In genomic region chr1:43866201-43866600, GRCh38 we compare ENCODE assay signal across 19 cellular contexts.
DNase-seq lines count a peak whose midpoint lies in the region; ATAC-seq and TF ChIP-seq lines count a peak whose summit lies in the region.
"Had no signal": no experiment of that assay in that cellular context is flagged by ENCODE, and none has a peak within 500 bp of the region (broad histone marks: within the 10 kb centered on the region; RNA-seq: fewer than 3 reads in every experiment).

No MANE protein-coding gene starts in this region.

- peak overlapping the region; percentile 34; the same call in 1 of the 2 replicates for H3K27ac ChIP-seq in PC-9
- no peak overlapping the region for H3K27ac ChIP-seq in coronary artery
- no peak overlapping the region for H3K27ac ChIP-seq in upper lobe of left lung
- H3K27ac ChIP-seq: BLaER1 had no signal

- no peaks in the 10 kb centered on the region for H3K9me2 ChIP-seq in PC-9 (ENCODE audit: insufficient read depth)

- 88 to 90% methylated on average over 2 of the region's 2 CpGs for WGBS in upper lobe of left lung, 2 donors

- H3K9me3 Mint-ChIP-seq in activated CD4-positive, alpha-beta T cell treated with anti-CD3 and anti-CD28 coated beads, Interleukin-2, amount 10 ng/mL, durations not matched to agents 24 days and 14 days: no peaks in the 10 kb centered on the region
- no peaks in the 10 kb centered on the region for H3K9me3 Mint-ChIP-seq in CD14-positive monocyte
- H3K9me3 Mint-ChIP-seq: HFFc6 had no signal

- no peaks in the 10 kb centered on the region for H4K20me1 ChIP-seq in PC-9 (ENCODE audit: insufficient read depth)
- H4K20me1 ChIP-seq: BLaER1 had no signal

- POLR2A ChIA-PET in PC-9 (lab: Charles Lee; ENCODE audit: unreplicated experiment): no interaction called here

- H3K4me2 ChIP-seq in PC-9: no peak overlapping the region
- H3K4me2 ChIP-seq: BLaER1 had no signal

- H3K4me1 Mint-ChIP-seq in activated CD4-positive, alpha-beta T cell treated with anti-CD3 and anti-CD28 coated beads, Interleukin-2, amount 10 ng/mL, durations not matched to agents 24 days and 14 days: peaks cover 27% of the 10 kb centered on the region
- peaks cover 46% of the 10 kb centered on the region for H3K4me1 Mint-ChIP-seq in CD14-positive monocyte

- no peak overlapping the region for H3K4me3 Mint-ChIP-seq in activated CD4-positive, alpha-beta T cell treated with anti-CD3 and anti-CD28 coated beads, Interleukin-2, amount 10 ng/mL, durations not matched to agents 24 days and 14 days
- H3K4me3 Mint-ChIP-seq in CD14-positive monocyte: no peak overlapping the region
- H3K4me3 Mint-ChIP-seq: HFFc6 had no signal

- H3F3A ChIP-seq in PC-9 (ENCODE audit: insufficient read depth, low read depth): no peaks in the 10 kb centered on the region; the same call in 1 of the 2 replicates

- H3K4me3 ChIP-seq in PC-9 (no peak overlapping the region), coronary artery (no peak overlapping the region), upper lobe of left lung (no peak overlapping the region)
- H3K4me3 ChIP-seq: BLaER1 had no signal

- intact Hi-C loops in activated CD4-positive, alpha-beta T cell treated with anti-CD3 and anti-CD28 coated beads, Interleukin-2, amount 10 ng/mL, durations not matched to agents 24 days and 14 days (cut with micrococcal nuclease): no loop called here
- intact Hi-C loops in CD14-positive monocyte (cut with micrococcal nuclease) (loop anchor here in 1 of 2 donors (5.0 kb wide), 2 partner anchors 34 to 84 kb away; no protein-coding TSS in a partner anchor), PC-9 (cut with micrococcal nuclease; ENCODE audit: unreplicated experiment) (no loop called here)

- no peaks in the 10 kb centered on the region for H3K9me3 ChIP-seq in PC-9 (ENCODE audit: insufficient read depth, low read depth)
- H3K9me3 ChIP-seq in upper lobe of left lung: no peaks in the 10 kb centered on the region
- H3K9me3 ChIP-seq: BLaER1 had no signal

- peak overlapping the region; percentile 85 for H3K27ac Mint-ChIP-seq in activated CD4-positive, alpha-beta T cell treated with anti-CD3 and anti-CD28 coated beads, Interleukin-2, amount 10 ng/mL, durations not matched to agents 24 days and 14 days
- peak overlapping the region in 5 of 7 donors; percentile 70 to 85 (median 74) for H3K27ac Mint-ChIP-seq in CD14-positive monocyte
- H3K27ac Mint-ChIP-seq: HFFc6 had no signal

- peaks cover 26% of the 10 kb centered on the region for H3K4me1 ChIP-seq in PC-9 (replicated peaks; ENCODE audit: insufficient read depth)
- peaks cover 7 to 26% (median 12%) of the 10 kb centered on the region in 4 donors for H3K4me1 ChIP-seq in upper lobe of left lung

- CTCF ChIA-PET in PC-9 (lab: Charles Lee): no interaction called here

- BruUV-seq in PC-9 (replicated peaks; lab: Mats Ljungman, UMichigan): no TSS peak

- H3K36me3 Mint-ChIP-seq in activated CD4-positive, alpha-beta T cell treated with anti-CD3 and anti-CD28 coated beads, Interleukin-2, amount 10 ng/mL, durations not matched to agents 24 days and 14 days (ENCODE audit: low read depth): no peaks in the 10 kb centered on the region
- H3K36me3 Mint-ChIP-seq in CD14-positive monocyte: peaks cover 17 to 21% of the 10 kb centered on the region in 2 donors

- H2AFZ ChIP-seq in PC-9: no peak overlapping the region

- no peak for DNase-seq in activated CD4-positive, alpha-beta T cell treated with anti-CD3 and anti-CD28 coated beads, Interleukin-2, amount 10 ng/mL, durations not matched to agents 24 days and 14 days
- DNase-seq in activated CD4-positive, alpha-beta T cell treated with anti-CD3 and anti-CD28 coated beads, Interleukin-2, amount 50 U/mL, for 4 hours: no peak
- DNase-seq in CD14-positive monocyte (ENCODE audit: low spot score) (no peak), PC-9 (no peak), coronary artery (ENCODE audit: low spot score) (peak; percentile 14), upper lobe of left lung (no peak)
- no peak for DNase-seq in stimulated activated CD4-positive, alpha-beta T cell treated with anti-CD3 and anti-CD28 coated beads, Interleukin-15, amount 100 ng/mL, for 24 hours
- DNase-seq: DMS 273 treated with DMSO at 0.1 percent for 48 hours, GDM1, HFFc6, NCI-H1092, NCI-H146, NCI-H2081 treated with DMSO at 0.1 percent for 48 hours, NCI-H510A, NCI-H774, PC-3 had no signal

- H3K27me3 ChIP-seq in PC-9 (ENCODE audit: insufficient read depth, low read depth) (no peaks in the 10 kb centered on the region), upper lobe of left lung (no peaks in the 10 kb centered on the region)
- H3K27me3 ChIP-seq: BLaER1 had no signal

- ATAC-seq in upper lobe of left lung (ENCODE audit: low FRiP score in 2 of 2) (no peak), GM21447 (IDR thresholded peaks at IDR 0.05; ENCODE audit: unreplicated experiment) (no peak)
- ATAC-seq: HepG2, PC-3 had no signal

- no peaks in the 10 kb centered on the region for H3K79me2 ChIP-seq in PC-9 (ENCODE audit: low read depth)

- H3K36me3 ChIP-seq in PC-9 (ENCODE audit: low read depth) (no peaks in the 10 kb centered on the region), upper lobe of left lung (no peaks in the 10 kb centered on the region)

- no peak for TF ChIP-seq EP300 in upper lobe of left lung (IDR thresholded peaks at IDR 0.05)

- TF ChIP-seq POLR2A in upper lobe of left lung (IDR thresholded peaks at IDR 0.05): no peak

- no peak for TF ChIP-seq CTCF in CD14-positive monocyte (IDR thresholded peaks at IDR 0.05)
- no peak for TF ChIP-seq CTCF in PC-9 (conservative IDR thresholded peaks at IDR 0.05)
- TF ChIP-seq CTCF in coronary artery (IDR thresholded peaks at IDR 0.05): no peak
- no peak for TF ChIP-seq CTCF in upper lobe of left lung (IDR thresholded peaks at IDR 0.05)

- no peaks in the 10 kb centered on the region for H3K27me3 Mint-ChIP-seq in activated CD4-positive, alpha-beta T cell treated with anti-CD3 and anti-CD28 coated beads, Interleukin-2, amount 10 ng/mL, durations not matched to agents 24 days and 14 days
- H3K27me3 Mint-ChIP-seq in CD14-positive monocyte (ENCODE audit: low read depth in 3 of 3): peaks cover 0 to 1% (median 0%) of the 10 kb centered on the region in 3 donors
